8 cellular contexts compared by ENCODE assay signal in genomic region chr16:82263456-82264159, GRCh38.
DNase-seq lines count a peak whose midpoint lies in the region; ATAC-seq and TF ChIP-seq lines count a peak whose summit lies in the region.

No MANE protein-coding gene starts in this region.

- H3K9me3 Mint-ChIP-seq in activated naive CD4-positive, alpha-beta T cell treated with anti-CD3 and anti-CD28 coated beads, Interleukin-2, amount 50 U/mL, for 72 hours: peaks cover 11 to 18% of the 10 kb centered on the region in 2 donors

- H3K36me3 Mint-ChIP-seq in activated naive CD4-positive, alpha-beta T cell treated with anti-CD3 and anti-CD28 coated beads, Interleukin-2, amount 50 U/mL, for 72 hours: peaks cover 10 to 12% of the 10 kb centered on the region in 2 donors

- intact Hi-C loops in Right ventricle myocardium superior (cut with DNase I): loop anchor here (2.0 to 10.0 kb wide), 4 partner anchors 81 to 1181 kb away; no protein-coding TSS in a partner anchor

- peak; percentile 64 to 75 for ATAC-seq in activated naive CD4-positive, alpha-beta T cell treated with anti-CD3 and anti-CD28 coated beads, Interleukin-2, amount 50 U/mL, for 72 hours
- peak; percentile 94 for ATAC-seq in Right ventricle myocardium superior (ENCODE audit: poor library complexity)
- no peak for ATAC-seq in GM21723 (IDR thresholded peaks at IDR 0.05; ENCODE audit: unreplicated experiment)

- in situ Hi-C loops in SK-MEL-5 (cut with HindIII; ENCODE audit: low pct_unique_long_range_greater_than_20kb, low sequenced_read_pairs): no loop called here

- TF ChIP-seq CTCF in GM12874 (IDR thresholded peaks at IDR 0.05; ENCODE audit: insufficient read depth, low read depth, low read length): peak; percentile 80

- no peak overlapping the region for H3K27ac Mint-ChIP-seq in activated naive CD4-positive, alpha-beta T cell treated with anti-CD3 and anti-CD28 coated beads, Interleukin-2, amount 50 U/mL, for 72 hours

- peak; percentile 48 for DNase-seq in A172 (ENCODE audit: low spot score)
- peak; percentile 19 for DNase-seq in HS-27A (ENCODE audit: low read depth)
- peak; percentile 65 for DNase-seq in SK-MEL-5 (ENCODE audit: low read depth, low spot score)
- DNase-seq in activated naive CD4-positive, alpha-beta T cell treated with anti-CD3 and anti-CD28 coated beads, Interleukin-2, amount 50 U/mL, for 72 hours (ENCODE audit: low spot score in 2 of 2): peak in 1 of 2 donors; percentile 48
- peak; percentile 42 for DNase-seq in Right ventricle myocardium superior
- DNase-seq in pulmonary artery endothelial cell (ENCODE audit: low read depth, low spot score): peak; percentile 3
